In the genomic region with DNA sequence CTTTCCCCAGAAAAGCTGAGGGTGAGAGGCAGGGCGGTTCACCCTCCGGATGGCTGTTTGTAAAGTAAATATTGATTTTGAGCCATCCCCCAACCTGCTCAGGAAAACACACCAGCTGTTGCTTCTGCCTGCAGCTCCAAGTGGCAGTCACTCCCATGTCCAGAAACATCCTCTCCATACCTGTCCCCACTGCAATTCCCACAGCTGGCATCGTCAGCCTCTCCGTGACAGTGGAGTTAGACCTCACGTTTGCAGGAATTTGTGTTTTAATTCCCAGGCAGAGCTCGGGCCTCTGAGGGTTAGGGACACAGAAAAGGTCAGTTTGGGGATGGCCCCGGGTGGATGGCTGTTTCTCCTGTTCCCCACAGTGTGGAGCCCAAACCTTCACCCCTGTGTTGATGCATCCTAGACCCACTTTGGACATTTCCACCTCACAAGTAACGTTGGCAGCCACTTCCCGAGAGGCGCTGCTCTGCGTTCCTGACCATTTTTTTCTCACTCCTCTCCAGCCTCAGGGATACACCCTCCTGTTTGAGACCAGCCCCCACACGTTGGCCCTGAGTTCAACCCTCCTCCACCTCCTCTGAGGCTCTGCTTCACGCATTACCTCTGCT, we compare ENCODE assay signal across 8 cellular contexts. TPM values are rescaled to one million over a fixed set of nuclear protein-coding genes. Genes with fewer than 3 reads are reported as not detected.
A peak's percentile ranks its signal among the peaks of the same experiment; 100 is the strongest.
DNase-seq lines count a peak whose midpoint lies in the region; ATAC-seq and TF ChIP-seq lines count a peak whose summit lies in the region.

No MANE protein-coding gene starts in this region.

- ATAC-seq in HG03039 (IDR thresholded peaks at IDR 0.05; ENCODE audit: unreplicated experiment): no peak

- peak overlapping the region; percentile 6 to 31 (median 17) for H3K4me3 ChIP-seq in esophagus muscularis mucosa
- H3K4me3 ChIP-seq in ovary: no peak overlapping the region

- TF ChIP-seq CTCF in GM10248 (IDR thresholded peaks at IDR 0.05; ENCODE audit: control extremely low read depth, extremely low read depth, low read depth, missing control alignments) (peak; percentile 8), esophagus muscularis mucosa (IDR thresholded peaks at IDR 0.05) (no peak), ovary (IDR thresholded peaks at IDR 0.05) (no peak)

- intact Hi-C loops in esophagus muscularis mucosa (cut with DNase I): loop anchor here (5.0 kb wide), 1 partner anchor 45 kb away; no protein-coding TSS in a partner anchor
- intact Hi-C loops in ovary (cut with DNase I): loop anchor here in 1 of 4 donors (5.0 kb wide), 1 partner anchor 50 kb away; no protein-coding TSS in a partner anchor

- 32% methylated on average over 13 of the region's 13 CpGs for WGBS in esophagus muscularis mucosa
- 12 to 25% (median 21%) methylated on average over 13 of the region's 13 CpGs for WGBS in ovary, 3 donors

- POLR2A ChIA-PET in GM10248 (lab: Yijun Ruan, JAX): no interaction called here

- DNase-seq in GM10248 (ENCODE audit: extremely low spot score): no peak
- DNase-seq in NCI-H345 treated with DMSO at 0.1 percent for 48 hours (lab: John Stamatoyannopoulos, UW; ENCODE audit: unreplicated experiment): peak; percentile 18
- DNase-seq in esophagus muscularis mucosa (ENCODE audit: extremely low spot score): no peak
- DNase-seq in ovary: peak in 4 of 5 donors; percentile 44 to 65 (median 58)
- DNase-seq in substantia nigra (lab: John Stamatoyannopoulos, UW): no peak
- DNase-seq in stimulated activated naive CD4-positive, alpha-beta T cell (lab: John Stamatoyannopoulos, UW): no peak
- no peak for DNase-seq in amygdala (lab: John Stamatoyannopoulos, UW)

- TF ChIP-seq EP300 in esophagus muscularis mucosa (IDR thresholded peaks at IDR 0.05) (no peak), ovary (IDR thresholded peaks at IDR 0.05) (no peak)

- peak overlapping the region; percentile 80 to 93 (median 82) for H3K27ac ChIP-seq in esophagus muscularis mucosa (replicated peaks in 1 of 4)
- H3K27ac ChIP-seq in ovary: peak overlapping the region; percentile 49 to 66
- no peak overlapping the region for H3K27ac ChIP-seq in substantia nigra (ENCODE audit: low read depth, low read length, poor library complexity, severe bottlenecking)

- H3K27me3 ChIP-seq in esophagus muscularis mucosa (no peaks in the 10 kb centered on the region), ovary (no peaks in the 10 kb centered on the region)

- CTCF ChIA-PET in GM10248 (lab: Yijun Ruan, JAX): interaction anchor here (1.3 to 1.5 kb wide), 2 partner anchors 15 to 55 kb away, joined by 4 read pairs; no protein-coding TSS in a partner anchor

- H3K9me3 ChIP-seq in esophagus muscularis mucosa (no peaks in the 10 kb centered on the region), ovary (no peaks in the 10 kb centered on the region)

- no peak for TF ChIP-seq POLR2A in esophagus muscularis mucosa (IDR thresholded peaks at IDR 0.05; ENCODE audit: low read depth)
- TF ChIP-seq POLR2A in ovary (IDR thresholded peaks at IDR 0.05): no peak

- no peaks in the 10 kb centered on the region for H3K36me3 ChIP-seq in esophagus muscularis mucosa
- H3K36me3 ChIP-seq in ovary: no peaks in the 10 kb centered on the region

- H3K4me1 ChIP-seq in esophagus muscularis mucosa (peaks cover 32 to 48% (median 45%) of the 10 kb centered on the region in 4 donors), ovary (ENCODE audit: insufficient read depth) (peaks cover 22% of the 10 kb centered on the region)

RNA-seq across cellular contexts. Expression of a gene that starts 11.8 kb away (rescaled TPM):
- 10 to 100 TPM in 2 of 4 donors, 1 to 10 TPM in 2; 7.5 to 15.2 (median 9.9) TPM for total RNA-seq in esophagus muscularis mucosa
- 10 to 100 TPM in 6 of 7 donors, 1 to 10 TPM in 1; 2.5 to 31.5 (median 15.4) TPM for total RNA-seq in ovary
- polyA plus RNA-seq in ovary: 10 to 100 TPM; 11.8 to 15.5 TPM

Comparison
In these comparisons a context has a peak if more than half of its experiments do, and no peak if none do; other contexts are left out.
1. DNase-seq: peak in NCI-H345 treated with DMSO at 0.1 percent for 48 hours (single experiment) and ovary (4 of 5); none in GM10248 (single experiment), esophagus muscularis mucosa (single experiment), substantia nigra (0 of 49), stimulated activated naive CD4-positive, alpha-beta T cell (0 of 6) and amygdala (0 of 56).